In genomic region chr14:104797112-104798044, GRCh38 we compare ENCODE assay signal across 10 cellular contexts. TPM values are rescaled to one million over a fixed set of nuclear protein-coding genes. Genes with fewer than 3 reads are reported as not detected.
DNase-seq lines count a peak whose midpoint lies in the region; ATAC-seq and TF ChIP-seq lines count a peak whose summit lies in the region.
"Had no signal": no experiment of that assay in that cellular context is flagged by ENCODE, and none has a peak within 500 bp of the region (broad histone marks: within the 10 kb centered on the region; RNA-seq: fewer than 3 reads in every experiment).

No MANE protein-coding gene starts in this region.

- H3K36me3 ChIP-seq in WERI-Rb-1 = peaks cover 4% of the 10 kb centered on the region
- no peaks in the 10 kb centered on the region for H3K36me3 ChIP-seq in thoracic aorta
- H3K36me3 ChIP-seq in SK-N-SH (replicated peaks in 1 of 2; ENCODE audit: control insufficient read depth in 1 of 2, insufficient read depth in 2 of 2, low read length in 1 of 2) = no peaks in the 10 kb centered on the region

- peaks cover 48% of the 10 kb centered on the region for H3K4me1 Mint-ChIP-seq in activated T-cell treated with anti-CD3 and anti-CD28 coated beads, Interleukin-2, amount 50 U/mL, for 4 hours (ENCODE audit: low read depth)

- POLR2A ChIA-PET in HEK293T (lab: Yijun Ruan, JAX) (interaction anchor here (1.1 to 1.3 kb wide), 2 partner anchors 20 to 45 kb away, joined by 3 to 4 read pairs; partner anchors contain the start of gene SIVA1), SK-N-SH (lab: Yijun Ruan, JAX) (no interaction called here)

- intact Hi-C loops in left colon (cut with DNase I, micrococcal nuclease) = no loop called here

- H3K9ac ChIP-seq in SK-N-SH = no peak overlapping the region

- no peak for ATAC-seq in activated T-cell treated with anti-CD3 and anti-CD28 coated beads, Interleukin-2, amount 50 U/mL, for 4 hours
- peak; percentile 11 for ATAC-seq in left colon
- no peak for ATAC-seq in thoracic aorta (ENCODE audit: insufficient number of reproducible peaks, low FRiP score, low read depth)
- no peak for ATAC-seq in GM18517 (IDR thresholded peaks at IDR 0.05; ENCODE audit: unreplicated experiment)
- ATAC-seq: activated naive CD8-positive, alpha-beta T cell treated with anti-CD3 and anti-CD28 coated beads, Interleukin-2, amount 50 U/mL, for 24 hours had no signal

- no peaks in the 10 kb centered on the region for H3K9me3 Mint-ChIP-seq in activated T-cell treated with anti-CD3 and anti-CD28 coated beads, Interleukin-2, amount 50 U/mL, for 4 hours
- H3K9me3 Mint-ChIP-seq: activated naive CD8-positive, alpha-beta T cell treated with anti-CD3 and anti-CD28 coated beads, Interleukin-2, amount 50 U/mL, for 24 hours had no signal

- H3K27me3 ChIP-seq in WERI-Rb-1 (ENCODE audit: insufficient read depth, low read depth, severe bottlenecking) (peaks cover 11% of the 10 kb centered on the region), thoracic aorta (replicated peaks; ENCODE audit: insufficient read depth) (no peaks in the 10 kb centered on the region), SK-N-SH (ENCODE audit: insufficient read depth) (no peaks in the 10 kb centered on the region)
- H3K27me3 ChIP-seq: SJSA1 had no signal

- peaks cover 27% of the 10 kb centered on the region for H3K79me2 ChIP-seq in SK-N-SH (ENCODE audit: insufficient read depth)

- TF ChIP-seq RAD21 in SK-N-SH (IDR thresholded peaks at IDR 0.05; ENCODE audit: low read length) = no peak

- H4K20me1 ChIP-seq in SK-N-SH (ENCODE audit: insufficient read depth) = peaks cover 25% of the 10 kb centered on the region

- H3K27ac ChIP-seq in WERI-Rb-1 (no peak overlapping the region), thoracic aorta (peak overlapping the region; percentile 45 to 88), SK-N-SH (ENCODE audit: low read depth in 2 of 2, low read length in 1 of 2) (no peak overlapping the region)
- H3K27ac ChIP-seq: SJSA1 had no signal

- H3K4me3 ChIP-seq in WERI-Rb-1 (ENCODE audit: low read depth, low read length) (no peak overlapping the region), thoracic aorta (no peak overlapping the region), SK-N-SH (ENCODE audit: low read depth in 2 of 2, low read length in 1 of 2) (no peak overlapping the region)
- H3K4me3 ChIP-seq: SJSA1 had no signal

- CTCF ChIA-PET in HEK293T (lab: Yijun Ruan, JAX) (interaction anchor here (0.5 to 0.6 kb wide), 2 partner anchors 573 to 1217 kb away, joined by 3 to 5 read pairs; no protein-coding TSS in a partner anchor), SK-N-SH (lab: Yijun Ruan, JAX) (interaction anchor here (1.3 to 5.2 kb wide), 3 partner anchors 24 to 29 kb away, joined by 4 to 26 read pairs (median 25); no protein-coding TSS in a partner anchor)

- H3K4me1 ChIP-seq in thoracic aorta (ENCODE audit: control insufficient read depth in 1 of 2, low read depth in 2 of 2) = peaks cover 32 to 51% of the 10 kb centered on the region in 2 donors
- peaks cover 11 to 53% of the 10 kb centered on the region in 2 experiments; a peak in 3 of 4 replicates for H3K4me1 ChIP-seq in SK-N-SH (ENCODE audit: control insufficient read depth in 1 of 2, insufficient read depth in 2 of 2, low read depth in 1 of 2, low read length in 1 of 2)

- H3K9me3 ChIP-seq in WERI-Rb-1 (ENCODE audit: severe bottlenecking) (no peaks in the 10 kb centered on the region), thoracic aorta (no peaks in the 10 kb centered on the region), SK-N-SH (no peaks in the 10 kb centered on the region)

- TF ChIP-seq CTCF in WERI-Rb-1 (IDR thresholded peaks at IDR 0.05; ENCODE audit: low read depth, low read length) = peak; percentile 24; the same call in 1 of the 2 replicates
- no peak for TF ChIP-seq CTCF in thoracic aorta (IDR thresholded peaks at IDR 0.05)
- TF ChIP-seq CTCF in SK-N-SH (IDR thresholded peaks at IDR 0.05) = no peak

- no peak for DNase-seq in activated T-cell treated with anti-CD3 and anti-CD28 coated beads, Interleukin-2, amount 50 U/mL, for 4 hours
- no peak for DNase-seq in activated T-cell treated with anti-CD3 and anti-CD28 coated beads, Interleukin-2, amount 50 U/mL, for 48 hours
- DNase-seq in WERI-Rb-1 = peak; percentile 75
- peak in 1 of 2 donors; percentile 69 for DNase-seq in left colon
- no peak for DNase-seq in thoracic aorta (ENCODE audit: low spot score)
- DNase-seq in HEK293T (ENCODE audit: extremely low spot score) = no peak
- no peak for DNase-seq in SK-N-SH
- DNase-seq: activated naive CD8-positive, alpha-beta T cell treated with anti-CD3 and anti-CD28 coated beads, Interleukin-2, amount 50 U/mL, for 24 hours had no signal

- 76% methylated on average over 8 of the region's 18 CpGs for WGBS in SK-N-SH (ENCODE audit: low lambda C conversion rate)

- no peaks in the 10 kb centered on the region for H3K36me3 Mint-ChIP-seq in activated T-cell treated with anti-CD3 and anti-CD28 coated beads, Interleukin-2, amount 50 U/mL, for 4 hours (ENCODE audit: insufficient read depth)

- H3F3A ChIP-seq in SK-N-SH (replicated peaks; ENCODE audit: insufficient read depth) = peaks cover 19% of the 10 kb centered on the region

- TF ChIP-seq EP300 in SK-N-SH (IDR thresholded peaks at IDR 0.05; ENCODE audit: borderline replicate concordance in 1 of 2, low read depth in 1 of 2, low read length in 1 of 2) = no peak

- H3K4me2 ChIP-seq in SK-N-SH = no peak overlapping the region

- no peaks in the 10 kb centered on the region for H3K9me2 ChIP-seq in SK-N-SH

- no peaks in the 10 kb centered on the region for H3K27me3 Mint-ChIP-seq in activated T-cell treated with anti-CD3 and anti-CD28 coated beads, Interleukin-2, amount 50 U/mL, for 4 hours (ENCODE audit: low read depth)

- H2AFZ ChIP-seq in SK-N-SH (ENCODE audit: low read depth) = no peak overlapping the region

- H3K4me3 Mint-ChIP-seq in activated T-cell treated with anti-CD3 and anti-CD28 coated beads, Interleukin-2, amount 50 U/mL, for 4 hours = peak overlapping the region; percentile 74

TF ChIP-seq in HEK293T, 16 proteins besides CTCF, POLR2A, EP300 and RAD21:
- TF ChIP-seq TARDBP (IDR thresholded peaks at IDR 0.05) (no peak), ARNT (IDR thresholded peaks at IDR 0.05) (no peak), SP1 (IDR thresholded peaks at IDR 0.05) (no peak), CTBP1 (IDR thresholded peaks at IDR 0.05; ENCODE audit: borderline replicate concordance) (no peak), FOXK2 (IDR thresholded peaks at IDR 0.05) (no peak), BHLHE40 (IDR thresholded peaks at IDR 0.05; ENCODE audit: borderline replicate concordance) (no peak)

TF ChIP-seq in SK-N-SH, 30 proteins besides CTCF, POLR2A, EP300 and RAD21 (continues in another document):
- TF ChIP-seq ZBTB33 (IDR thresholded peaks at IDR 0.05; ENCODE audit: borderline replicate concordance, low read depth) (no peak), USF1 (IDR thresholded peaks at IDR 0.05; ENCODE audit: borderline replicate concordance, low read depth) (no peak), JUND (IDR thresholded peaks at IDR 0.05) (no peak), RFX5 (IDR thresholded peaks at IDR 0.05; ENCODE audit: low read length) (no peak), MXI1 (IDR thresholded peaks at IDR 0.05; ENCODE audit: low read depth, low read length) (no peak), RXRA (IDR thresholded peaks at IDR 0.05; ENCODE audit: borderline replicate concordance, low read depth) (no peak), FOSL2 (IDR thresholded peaks at IDR 0.05; ENCODE audit: borderline replicate concordance, low read depth) (no peak), NRF1 (IDR thresholded peaks at IDR 0.05; ENCODE audit: low read depth, low read length) (no peak), FOXJ3 (CRISPR knock-in tag; IDR thresholded peaks at IDR 0.05) (no peak), MEF2A (IDR thresholded peaks at IDR 0.05; ENCODE audit: borderline replicate concordance, low read depth) (no peak), GATA2 (CRISPR knock-in tag; IDR thresholded peaks at IDR 0.05) (no peak)

RNA-seq across cellular contexts. Expression of gene AKT1, which starts 1.8 kb away (rescaled TPM):
- total RNA-seq in activated T-cell treated with anti-CD3 and anti-CD28 coated beads, Interleukin-2, amount 50 U/mL, for 4 hours = 100 to 1,000 TPM; 107 to 124 (median 116) TPM
- total RNA-seq in left colon = 100 to 1,000 TPM; 132 to 135 TPM
- 100 to 1,000 TPM; 158 to 162 TPM for total RNA-seq in thoracic aorta
- polyA plus RNA-seq in SK-N-SH (2012; rRNA removed) = 185 and 198 TPM in 2 replicates
- 99.2 and 137 TPM in 2 replicates for polyA plus RNA-seq in SK-N-SH (2012; cell fraction: cytosol; rRNA removed)
- polyA plus RNA-seq in SK-N-SH (2012; cell fraction: nucleus; rRNA removed) = 365 and 420 TPM in 2 replicates

RNA-seq across cellular contexts. Expression of gene ZBTB42, which starts 3.5 kb away (rescaled TPM):
- total RNA-seq in activated T-cell treated with anti-CD3 and anti-CD28 coated beads, Interleukin-2, amount 50 U/mL, for 4 hours = 1 to 10 TPM; 3.6 to 4.1 (median 4.0) TPM
- total RNA-seq in left colon (1 to 10 TPM; 7.2 to 9.2 TPM), thoracic aorta (1 to 10 TPM; 3.2 to 4.4 TPM)
- 2.9 and 3.1 TPM in 2 replicates for polyA plus RNA-seq in SK-N-SH (2012; rRNA removed)
- polyA plus RNA-seq in SK-N-SH (2012; cell fraction: cytosol; rRNA removed) = 1.4 and 2.2 TPM in 2 replicates
- polyA plus RNA-seq in SK-N-SH (2012; cell fraction: nucleus; rRNA removed) = 1.7 TPM in 2 replicates

RNA-seq across cellular contexts. Expression of gene SIVA1, which starts 44.4 kb away (rescaled TPM):
- 100 to 1,000 TPM; 135 to 157 (median 149) TPM for total RNA-seq in activated T-cell treated with anti-CD3 and anti-CD28 coated beads, Interleukin-2, amount 50 U/mL, for 4 hours
- total RNA-seq in left colon = 10 to 100 TPM; 53.2 to 59.3 TPM
- 100 to 1,000 TPM; 218 to 320 TPM for total RNA-seq in thoracic aorta
- polyA plus RNA-seq in SK-N-SH (2012; rRNA removed) = 122 and 137 TPM in 2 replicates
- polyA plus RNA-seq in SK-N-SH (2012; cell fraction: cytosol; rRNA removed) = 57.2 and 97.8 TPM in 2 replicates
- 109 and 142 TPM in 2 replicates for polyA plus RNA-seq in SK-N-SH (2012; cell fraction: nucleus; rRNA removed)

Comparison
In these comparisons a context has a peak if more than half of its experiments do, and no peak if none do; other contexts are left out.
1. H3K27ac ChIP-seq: peak in thoracic aorta (2 of 2); none in WERI-Rb-1 (single experiment) and SK-N-SH (0 of 2).